Comparison of ENCODE assay signal across 33 cellular contexts in genomic region chr5:83245037-83245436, GRCh38.
"Had no signal": no experiment of that assay in that cellular context is flagged by ENCODE, and none has a peak within 500 bp of the region (broad histone marks: within the 10 kb centered on the region; RNA-seq: fewer than 3 reads in every experiment).

No MANE protein-coding gene starts in this region.

- FAIRE-seq: astrocyte, bronchial epithelial cell had no signal

- H3K27ac ChIP-seq: adrenal gland, ascending aorta, body of pancreas, brain microvascular endothelial cell, breast epithelium, cardiac muscle cell had no signal

- H3K4me1 ChIP-seq: adrenal gland, ascending aorta, body of pancreas, breast epithelium had no signal

- H3K9me3 ChIP-seq: adrenal gland, ascending aorta, body of pancreas, breast epithelium had no signal

- H3K36me3 ChIP-seq: adrenal gland, ascending aorta, brain microvascular endothelial cell, breast epithelium, cardiac muscle cell had no signal

- ATAC-seq: activated naive CD4-positive, alpha-beta T cell treated with anti-CD3 and anti-CD28 coated beads, Interleukin-2, amount 50 U/mL, for 72 hours; activated naive CD8-positive, alpha-beta T cell treated with anti-CD3 and anti-CD28 coated beads, Interleukin-2, amount 50 U/mL, for 24 hours; activated T-cell treated with anti-CD3 and anti-CD28 coated beads, Interleukin-2, amount 50 U/mL, for 4 hours; activated T-cell treated with anti-CD3 and anti-CD28 coated beads, Interleukin-2, amount 50 U/mL, for 72 hours; activated T-helper 17 cell treated with anti-CD3 and anti-CD28 coated beads, Interleukin-2, amount 50 U/mL, for 72 hours; body of pancreas had no signal

- DNase-seq: activated effector memory CD4-positive, alpha-beta T cell treated with anti-CD3 and anti-CD28 coated beads, Interleukin-2, amount 50 U/mL, for 16 hours; activated gamma-delta T cell; activated gamma-delta T cell treated with Interleukin-2 at 50 U/mL for 16 hours; activated naive CD4-positive, alpha-beta T cell; activated naive CD4-positive, alpha-beta T cell treated with anti-CD3 and anti-CD28 coated beads for 36 hours; activated naive CD4-positive, alpha-beta T cell treated with anti-CD3 and anti-CD28 coated beads, Interleukin-2, amount 10 ng/mL, durations not matched to agents 7 days and 5 days; activated naive CD4-positive, alpha-beta T cell treated with anti-CD3 and anti-CD28 coated beads, Interleukin-2, amount 50 U/mL, for 16 hours; activated naive CD4-positive, alpha-beta T cell treated with Interleukin-2 at 50 U/mL for 16 hours; activated naive CD8-positive, alpha-beta T cell treated with anti-CD3 and anti-CD28 coated beads for 36 hours; activated naive CD8-positive, alpha-beta T cell treated with anti-CD3 and anti-CD28 coated beads, Interleukin-2, amount 10 ng/mL, durations not matched to agents 7 days and 5 days; activated naive CD8-positive, alpha-beta T cell treated with anti-CD3 and anti-CD28 coated beads, Interleukin-2, amount 50 U/mL, for 24 hours; activated T-cell treated with anti-CD3 and anti-CD28 coated beads, Interleukin-2, amount 50 U/mL, for 1 hour; activated T-cell treated with anti-CD3 and anti-CD28 coated beads, Interleukin-2, amount 50 U/mL, for 24 hours; activated T-cell treated with anti-CD3 and anti-CD28 coated beads, Interleukin-2, amount 50 U/mL, for 4 hours; activated T-cell treated with anti-CD3 and anti-CD28 coated beads, Interleukin-2, amount 50 U/mL, for 48 hours; activated T-cell treated with anti-CD3 and anti-CD28 coated beads, Interleukin-2, amount 50 U/mL, for 72 hours; adrenal gland; amniotic stem cell; amygdala; anterior cingulate cortex; aorta; body of pancreas; brain microvascular endothelial cell; caudate nucleus; central memory CD4-positive, alpha-beta T cell; cerebellar nuclear complex had no signal

- H3K4me3 ChIP-seq: adrenal gland, ascending aorta, body of pancreas, breast epithelium, cardiac muscle cell had no signal
